ENCODE assay signal across 21 cellular contexts in the genomic region with DNA sequence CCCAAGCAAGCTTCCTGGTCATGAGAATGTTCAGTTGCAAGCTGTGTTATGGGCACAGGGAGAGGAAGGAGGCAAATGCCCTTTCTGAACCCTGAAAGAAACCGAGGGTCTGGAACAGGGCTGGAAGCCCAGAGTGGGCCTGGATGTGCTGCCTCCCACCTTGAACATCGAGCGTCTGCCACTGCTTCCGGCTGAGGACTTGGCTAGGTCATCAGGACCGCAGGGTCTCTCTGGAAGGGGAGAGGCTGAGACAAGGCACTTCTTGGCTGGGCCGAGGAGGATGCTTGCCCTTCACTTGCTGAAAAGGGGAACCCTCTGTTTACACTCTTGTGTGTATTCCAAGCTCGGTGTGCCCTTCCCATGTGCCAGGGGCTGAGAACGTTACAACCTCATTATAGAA.
"Had no signal": no experiment of that assay in that cellular context is flagged by ENCODE, and none has a peak within 500 bp of the region (broad histone marks: within the 10 kb centered on the region; RNA-seq: fewer than 3 reads in every experiment).

No MANE protein-coding gene starts in this region.

- H3K4me3 Mint-ChIP-seq: IgD-negative memory B cell had no signal

- H3K36me3 Mint-ChIP-seq: IgD-negative memory B cell had no signal

- H3K9ac ChIP-seq: KMS-11, SK-N-SH had no signal

- H3K4me3 ChIP-seq: K562 had no signal

- H3K9me3 Mint-ChIP-seq: IgD-negative memory B cell had no signal

- DNase-seq: Kasumi-1, MM.1S, NCI-H1092 treated with DMSO at 0.1 percent for 48 hours, NCI-H1436, NCI-H187, NCI-H2029, NCI-H2081 treated with DMSO at 0.1 percent for 48 hours, NCI-H2171, NCI-H226, NCI-H446, NCI-H510A, NCI-H524 treated with DMSO at 0.1 percent for 48 hours, NCI-H69, NCI-H774, RPMI8226, SHP77, SK-N-SH, SW 1271 had no signal

- H3K27ac Mint-ChIP-seq: IgD-negative memory B cell had no signal

- H3K27ac ChIP-seq: KMS-11 had no signal

- H3K9me3 ChIP-seq: SK-N-SH had no signal

- H3K4me1 Mint-ChIP-seq: IgD-negative memory B cell had no signal

- ATAC-seq: K562 had no signal

- H3K4me2 ChIP-seq: KMS-11, SK-N-SH had no signal
